In genomic region chr3:172138792-172139507, GRCh38 we compare ENCODE assay signal across 8 cellular contexts.
A peak's percentile ranks its signal among the peaks of the same experiment; 100 is the strongest.
DNase-seq lines count a peak whose midpoint lies in the region; ATAC-seq, FAIRE-seq and TF ChIP-seq lines count a peak whose summit lies in the region.

No MANE protein-coding gene starts in this region.

- H4K20me1 ChIP-seq in OCI-LY3 (ENCODE audit: insufficient read depth, low read length) (peaks cover 62% of the 10 kb centered on the region), mammary epithelial cell (ENCODE audit: insufficient read depth, low read length) (no peaks in the 10 kb centered on the region), HepG2 (ENCODE audit: insufficient read depth, low read length) (peaks cover 65% of the 10 kb centered on the region)

- no peak for FAIRE-seq in HepG2 (lab: Jason Lieb, UNC)

- H3K9me3 ChIP-seq in OCI-LY3 (ENCODE audit: insufficient read depth, low read length) (no peaks in the 10 kb centered on the region), mammary epithelial cell (replicated peaks; ENCODE audit: insufficient read depth, low read length) (no peaks in the 10 kb centered on the region), HepG2 (ENCODE audit: low read length) (no peaks in the 10 kb centered on the region), subcutaneous abdominal adipose tissue (ENCODE audit: control insufficient read depth in 5 of 5, low read length in 5 of 5) (no peaks in the 10 kb centered on the region)

- peak overlapping the region; percentile 60 for H3K4me3 ChIP-seq in OCI-LY3 (ENCODE audit: low read length)
- H3K4me3 ChIP-seq in mammary epithelial cell (replicated peaks in 1 of 3; ENCODE audit: insufficient read depth in 1 of 3, low read depth in 2 of 3, low read length in 3 of 3): no peak overlapping the region
- no peak overlapping the region; a peak in 1 of 6 replicates for H3K4me3 ChIP-seq in HepG2 (replicated peaks in 1 of 3; ENCODE audit: insufficient read depth in 1 of 3, low read depth in 2 of 3, low read length in 3 of 3)
- H3K4me3 ChIP-seq in subcutaneous abdominal adipose tissue (ENCODE audit: low read depth in 1 of 5, low read length in 5 of 5): no peak overlapping the region

- H3K4me1 ChIP-seq in OCI-LY3 (ENCODE audit: low read length) (peaks cover 37% of the 10 kb centered on the region), mammary epithelial cell (ENCODE audit: insufficient read depth, low read length) (peaks cover 81% of the 10 kb centered on the region), HepG2 (ENCODE audit: insufficient read depth, low read length) (peaks cover 94% of the 10 kb centered on the region), subcutaneous abdominal adipose tissue (ENCODE audit: control insufficient read depth in 5 of 5, insufficient read depth in 5 of 5, low read length in 5 of 5) (peaks cover 17 to 78% (median 70%) of the 10 kb centered on the region in 5 donors)

- peak; percentile 37 for ATAC-seq in GM18498 (IDR thresholded peaks at IDR 0.05; ENCODE audit: unreplicated experiment)
- ATAC-seq in HepG2: no peak

- H3K9ac ChIP-seq in OCI-LY3 (ENCODE audit: low read length) (no peak overlapping the region), mammary epithelial cell (ENCODE audit: insufficient read depth, low read length) (peak overlapping the region; percentile 15), HepG2 (ENCODE audit: insufficient read depth, low read depth, low read length) (peak overlapping the region; percentile 40), subcutaneous abdominal adipose tissue (ENCODE audit: low read length in 5 of 5) (peak overlapping the region in 3 of 5 donors; percentile 12 to 74 (median 35))

- TF ChIP-seq CTCF in OCI-LY3 (IDR thresholded peaks at IDR 0.05; ENCODE audit: low read depth, low read length) (no peak), mammary epithelial cell (conservative IDR thresholded peaks at IDR 0.05 in 1 of 2, IDR thresholded peaks at IDR 0.05 in 1 of 2; ENCODE audit: extremely low read depth in 1 of 2, insufficient read depth in 1 of 2, low read depth in 1 of 2, low read length in 2 of 2) (no peak), HepG2 (CRISPR knock-in tag; IDR thresholded peaks at IDR 0.05) (no peak)

- POLR2A ChIA-PET in HepG2 (lab: Yijun Ruan, JAX): interaction anchor here (1.2 to 5.0 kb wide), 7 partner anchors 10 to 329 kb away, joined by 3 to 52 read pairs (median 18); no protein-coding TSS in a partner anchor

- H3K27ac ChIP-seq in OCI-LY3 (ENCODE audit: low read length) (no peak overlapping the region), mammary epithelial cell (ENCODE audit: insufficient read depth, low read depth, low read length) (peak overlapping the region; percentile 97), HepG2 (ENCODE audit: extremely low read length, insufficient read depth, low read length) (peak overlapping the region; percentile 89), subcutaneous abdominal adipose tissue (ENCODE audit: low read depth, low read length) (peak overlapping the region; percentile 90)

- intact Hi-C loops in mammary epithelial cell (cut with micrococcal nuclease): loop anchor here (1.0 kb wide), 1 partner anchor 144 kb away; no protein-coding TSS in a partner anchor
- intact Hi-C loops in HepG2 (cut with micrococcal nuclease; ENCODE audit: unreplicated experiment): no loop called here

- BruUV-seq in mammary epithelial cell (replicated peaks; lab: Mats Ljungman, UMichigan): no TSS peak
- no TSS peak for BruUV-seq in HepG2 (replicated peaks; lab: Mats Ljungman, UMichigan)

- H3K4me2 ChIP-seq in OCI-LY3 (ENCODE audit: low read length): peak overlapping the region; percentile 68
- H3K4me2 ChIP-seq in mammary epithelial cell (ENCODE audit: insufficient read depth, low read depth, low read length): peak overlapping the region; percentile 40
- H3K4me2 ChIP-seq in HepG2 (ENCODE audit: low read depth, low read length): peak overlapping the region; percentile 37

- 52% methylated on average over 6 of the region's 6 CpGs for WGBS in mammary epithelial cell (ENCODE audit: low coverage, missing lambda C conversion rate)
- WGBS in HepG2 (ENCODE audit: low lambda C conversion rate): 54% methylated on average over 6 of the region's 6 CpGs

- no peak for TF ChIP-seq RAD21 in HepG2 (CRISPR knock-in tag; IDR thresholded peaks at IDR 0.05)

- TF ChIP-seq POLR2A in HepG2 (IDR thresholded peaks at IDR 0.05; ENCODE audit: insufficient read depth in 1 of 2, low read depth in 2 of 2, low read length in 2 of 2): peak; percentile 28 to 38; a peak in 2 of 4 replicates

- H3K36me3 ChIP-seq in OCI-LY3 (replicated peaks; ENCODE audit: low read depth, low read length): no peaks in the 10 kb centered on the region
- H3K36me3 ChIP-seq in mammary epithelial cell (ENCODE audit: insufficient read depth, low read length): no peaks in the 10 kb centered on the region
- peaks cover 11 to 41% of the 10 kb centered on the region in 2 experiments for H3K36me3 ChIP-seq in HepG2 (replicated peaks in 1 of 2; ENCODE audit: control insufficient read depth in 1 of 2, insufficient read depth in 2 of 2, low read length in 2 of 2)
- peaks cover 0 to 4% (median 0%) of the 10 kb centered on the region in 5 donors for H3K36me3 ChIP-seq in subcutaneous abdominal adipose tissue (ENCODE audit: control insufficient read depth in 5 of 5, insufficient read depth in 5 of 5, low read length in 5 of 5)

- TF ChIP-seq EP300 in HepG2 (IDR thresholded peaks at IDR 0.05; ENCODE audit: low read depth in 2 of 2, low read length in 2 of 2) (peak in 1 of 2 experiments; percentile 51; a peak in 2 of 4 replicates), HepG2 (CRISPR knock-in tag; IDR thresholded peaks at IDR 0.05; ENCODE audit: borderline replicate concordance) (no peak)

- dilution Hi-C loops in mammary epithelial cell (cut with HindIII; ENCODE audit: low sequenced_read_pairs): no loop called here

- CTCF ChIA-PET in mammary epithelial cell (lab: Charles Lee; ENCODE audit: low non-redundant PET): no interaction called here
- CTCF ChIA-PET in HepG2 (lab: Yijun Ruan, JAX; ENCODE audit: low intra/inter-chr PET ratio, low total read pairs): no interaction called here

- H2AFZ ChIP-seq in OCI-LY3 (ENCODE audit: low read depth, low read length) (no peak overlapping the region), mammary epithelial cell (ENCODE audit: low read depth, low read length) (no peak overlapping the region), HepG2 (ENCODE audit: low read length) (no peak overlapping the region)

- in situ Hi-C loops in mammary epithelial cell (cut with MboI; ENCODE audit: low sequenced_read_pairs in 2 of 2) (no loop called here), HepG2 (cut with HindIII; ENCODE audit: extremely low pct_ligation_motif_present, low pct_unique_long_range_greater_than_20kb) (no loop called here)

- DNase-seq in HCEC 1CT (peak; percentile 42), mammary epithelial cell (peak; percentile 58), HepG2 (ENCODE audit: low spot score) (peak; percentile 70), NCI-H526 treated with DMSO at 0.1 percent for 48 hours (lab: John Stamatoyannopoulos, UW) (no peak), ureter (ENCODE audit: low spot score) (no peak)

- H3K27me3 ChIP-seq in OCI-LY3 (ENCODE audit: low read depth, low read length) (peaks cover 27% of the 10 kb centered on the region), mammary epithelial cell (ENCODE audit: insufficient read depth, low read length) (no peaks in the 10 kb centered on the region), HepG2 (ENCODE audit: control insufficient read depth in 1 of 2, insufficient read depth in 2 of 2, low read length in 2 of 2) (no peaks in the 10 kb centered on the region), subcutaneous abdominal adipose tissue (ENCODE audit: control insufficient read depth in 5 of 5, insufficient read depth in 4 of 5, low read length in 5 of 5) (no peaks in the 10 kb centered on the region)

- H3K79me2 ChIP-seq in OCI-LY3 (ENCODE audit: low read length) (no peaks in the 10 kb centered on the region), mammary epithelial cell (ENCODE audit: insufficient read depth, low read length) (peaks cover 81% of the 10 kb centered on the region), HepG2 (ENCODE audit: insufficient read depth, low read length) (peaks cover 88% of the 10 kb centered on the region)

TF ChIP-seq in HepG2, 621 proteins besides CTCF, POLR2A, EP300 and RAD21 (continues in another document):
- no peak for TF ChIP-seq CBX1 (IDR thresholded peaks at IDR 0.05; ENCODE audit: low read depth)
- TF ChIP-seq ZNF761 (CRISPR knock-in tag; conservative IDR thresholded peaks at IDR 0.05): no peak
- TF ChIP-seq ZNF10 (CRISPR knock-in tag; IDR thresholded peaks at IDR 0.05; ENCODE audit: borderline replicate concordance, low read depth): no peak
- no peak for TF ChIP-seq MAX (IDR thresholded peaks at IDR 0.05)
- no peak for TF ChIP-seq KDM5A (IDR thresholded peaks at IDR 0.05; ENCODE audit: borderline replicate concordance, low read length)
- TF ChIP-seq PRPF4 (IDR thresholded peaks at IDR 0.05; ENCODE audit: low read depth, low read length, poor library complexity, severe bottlenecking): peak; percentile 84
- TF ChIP-seq POGK (CRISPR knock-in tag; conservative IDR thresholded peaks at IDR 0.05): 0 out of 2 replicates have a peak, but pooled peaks have one; percentile 25
- TF ChIP-seq KDM6A (CRISPR knock-in tag; IDR thresholded peaks at IDR 0.05; ENCODE audit: low read depth): no peak
- TF ChIP-seq ZNF20 (CRISPR knock-in tag; IDR thresholded peaks at IDR 0.05): no peak
- no peak for TF ChIP-seq SOX13 (IDR thresholded peaks at IDR 0.05)
- 0 out of 4 replicates have a peak, but pooled peaks have one; percentile 32 to 46 for TF ChIP-seq SOX13 (CRISPR knock-in tag; conservative IDR thresholded peaks at IDR 0.05 in 1 of 2, IDR thresholded peaks at IDR 0.05 in 1 of 2)
- TF ChIP-seq ISX (CRISPR knock-in tag; conservative IDR thresholded peaks at IDR 0.05): no peak

Comparison
In these comparisons a context has a peak if more than half of its experiments do, and no peak if none do; other contexts are left out.
1. DNase-seq: peak in HCEC 1CT (single experiment), mammary epithelial cell (single experiment) and HepG2 (single experiment); none in NCI-H526 treated with DMSO at 0.1 percent for 48 hours (single experiment) and ureter (single experiment).
2. Peak in every context shown above with its lines, with median percentiles within 50 percentile points of each other: H3K4me2 ChIP-seq.